29 cellular contexts compared by ENCODE assay signal in genomic region chr1:175019524-175019923, GRCh38. TPM values are rescaled to one million over a fixed set of nuclear protein-coding genes. Genes with fewer than 3 reads are reported as not detected.
DNase-seq lines count a peak whose midpoint lies in the region; ATAC-seq, FAIRE-seq and TF ChIP-seq lines count a peak whose summit lies in the region.
"Had no signal": no experiment of that assay in that cellular context is flagged by ENCODE, and none has a peak within 500 bp of the region (broad histone marks: within the 10 kb centered on the region; RNA-seq: fewer than 3 reads in every experiment).

No MANE protein-coding gene starts in this region.

- no peak for TF ChIP-seq POLR2A in K562 (conservative IDR thresholded peaks at IDR 0.05)

- peaks cover 66% of the 10 kb centered on the region for H3K36me3 ChIP-seq in K562 (ENCODE audit: control insufficient read depth, insufficient read depth, low read length)

- H3K79me2 ChIP-seq in K562 (ENCODE audit: control insufficient read depth, insufficient read depth, low read length): peaks cover 46% of the 10 kb centered on the region

- H3K9ac ChIP-seq in K562 (ENCODE audit: insufficient read depth in 1 of 2, low read depth in 2 of 2, low read length in 2 of 2): no peak overlapping the region
- H3K9ac ChIP-seq: BLaER1 had no signal

- H3K4me3 ChIP-seq in K562: no peak overlapping the region
- H3K4me3 ChIP-seq: BLaER1, GM12878 had no signal

- H3K27ac Mint-ChIP-seq in activated T-cell treated with anti-CD3 and anti-CD28 coated beads, Interleukin-2, amount 50 U/mL, for 24 hours: peak overlapping the region; percentile 50
- peak overlapping the region; percentile 41 for H3K27ac Mint-ChIP-seq in stimulated activated effector memory CD8-positive, alpha-beta T cell treated with anti-CD3 and anti-CD28 coated beads, Interleukin-12 subunit alpha, Interleukin-12 subunit beta, amount 100 ng/mL, for 72 hours

- no peak overlapping the region; the same call in 1 of the 2 replicates for H3K4me2 ChIP-seq in K562 (ENCODE audit: insufficient read depth, low read length)
- H3K4me2 ChIP-seq: BLaER1 had no signal

- no TSS peak for BruUV-seq in K562 (replicated peaks; lab: Mats Ljungman, UMichigan)

- H3K4me1 ChIP-seq in K562 (replicated peaks in 1 of 2; ENCODE audit: control insufficient read depth in 2 of 2, insufficient read depth in 2 of 2, low read length in 2 of 2): peaks cover 7 to 11% of the 10 kb centered on the region in 2 experiments; a peak in 4 of 5 replicates
- H3K4me1 ChIP-seq: BE2C had no signal

- TF ChIP-seq EP300 in K562 (IDR thresholded peaks at IDR 0.05; ENCODE audit: low read length): no peak

- peaks cover 69% of the 10 kb centered on the region for H3K36me3 Mint-ChIP-seq in activated T-cell treated with anti-CD3 and anti-CD28 coated beads, Interleukin-2, amount 50 U/mL, for 24 hours (ENCODE audit: low read depth)
- peaks cover 78% of the 10 kb centered on the region for H3K36me3 Mint-ChIP-seq in stimulated activated effector memory CD8-positive, alpha-beta T cell treated with anti-CD3 and anti-CD28 coated beads, Interleukin-12 subunit alpha, Interleukin-12 subunit beta, amount 100 ng/mL, for 72 hours

- no peaks in the 10 kb centered on the region for H3K27me3 Mint-ChIP-seq in activated T-cell treated with anti-CD3 and anti-CD28 coated beads, Interleukin-2, amount 50 U/mL, for 24 hours
- H3K27me3 Mint-ChIP-seq: CD4-positive, alpha-beta memory T cell; CD4-positive, CD25-positive, alpha-beta regulatory T cell had no signal

- intact Hi-C loops in K562 (cut with micrococcal nuclease): no loop called here

- FAIRE-seq in K562 (lab: Jason Lieb, UNC): no peak
- FAIRE-seq: A204.1, GM12878, GM12892, GM18507 had no signal

- no peak for TF ChIP-seq RAD21 in K562 (CRISPR knock-in tag; conservative IDR thresholded peaks at IDR 0.05 in 1 of 2, IDR thresholded peaks at IDR 0.05 in 1 of 2)

- H3K4me1 Mint-ChIP-seq in activated T-cell treated with anti-CD3 and anti-CD28 coated beads, Interleukin-2, amount 50 U/mL, for 24 hours (ENCODE audit: low read depth): peaks cover 37% of the 10 kb centered on the region
- peaks cover 43% of the 10 kb centered on the region for H3K4me1 Mint-ChIP-seq in stimulated activated effector memory CD8-positive, alpha-beta T cell treated with anti-CD3 and anti-CD28 coated beads, Interleukin-12 subunit alpha, Interleukin-12 subunit beta, amount 100 ng/mL, for 72 hours

- no peak overlapping the region for H3K4me3 Mint-ChIP-seq in activated T-cell treated with anti-CD3 and anti-CD28 coated beads, Interleukin-2, amount 50 U/mL, for 24 hours
- H3K4me3 Mint-ChIP-seq in stimulated activated effector memory CD8-positive, alpha-beta T cell treated with anti-CD3 and anti-CD28 coated beads, Interleukin-12 subunit alpha, Interleukin-12 subunit beta, amount 100 ng/mL, for 72 hours: no peak overlapping the region
- H3K4me3 Mint-ChIP-seq: CD14-positive monocyte had no signal

- H2AFZ ChIP-seq in K562 (ENCODE audit: low read depth, low read length): no peak overlapping the region

- H4K20me1 ChIP-seq in K562 (replicated peaks; ENCODE audit: control insufficient read depth, insufficient read depth, low read length): no peaks in the 10 kb centered on the region

- no peaks in the 10 kb centered on the region for H3K9me1 ChIP-seq in K562 (ENCODE audit: control insufficient read depth, insufficient read depth, low read length)

- H3K9me3 Mint-ChIP-seq in activated T-cell treated with anti-CD3 and anti-CD28 coated beads, Interleukin-2, amount 50 U/mL, for 24 hours: peaks cover under 1% of the 10 kb centered on the region
- peaks cover under 1% of the 10 kb centered on the region for H3K9me3 Mint-ChIP-seq in stimulated activated effector memory CD8-positive, alpha-beta T cell treated with anti-CD3 and anti-CD28 coated beads, Interleukin-12 subunit alpha, Interleukin-12 subunit beta, amount 100 ng/mL, for 72 hours
- H3K9me3 Mint-ChIP-seq: CD8-positive, alpha-beta memory T cell had no signal

- POLR2A ChIA-PET in K562 (lab: Yijun Ruan, JAX): interaction anchor here (1.9 kb wide), 1 partner anchor 19 kb away, joined by 4 read pairs; the partner anchor contains the start of gene CACYBP

- H3K27ac ChIP-seq in K562 (ENCODE audit: extremely low read depth, low read depth, low read length): no peak overlapping the region
- H3K27ac ChIP-seq: BLaER1 had no signal

- ATAC-seq in K562: no peak
- ATAC-seq in stimulated activated effector memory CD8-positive, alpha-beta T cell treated with anti-CD3 and anti-CD28 coated beads, Interleukin-12 subunit alpha, Interleukin-12 subunit beta, amount 100 ng/mL, for 72 hours: no peak
- ATAC-seq: GM12878 had no signal

- in situ Hi-C loops in K562 (cut with MboI): no loop called here

- H3K27me3 ChIP-seq in K562 (ENCODE audit: control insufficient read depth in 2 of 2, insufficient read depth in 2 of 2, low read length in 2 of 2): no peaks in the 10 kb centered on the region
- H3K27me3 ChIP-seq: BE2C, BLaER1 had no signal

- WGBS in K562 (ENCODE audit: insufficient coverage, low coverage, missing lambda C conversion rate): 16% methylated on average over 3 of the region's 3 CpGs

- H3K9me3 ChIP-seq in K562 (replicated peaks; ENCODE audit: control insufficient read depth, insufficient read depth, low read depth, low read length): no peaks in the 10 kb centered on the region
- H3K9me3 ChIP-seq: BE2C, BLaER1 had no signal

- TF ChIP-seq CTCF in K562 (IDR thresholded peaks at IDR 0.05 in 2 of 3, conservative IDR thresholded peaks at IDR 0.05 in 1 of 3; ENCODE audit: insufficient read depth in 2 of 3, low read depth in 1 of 3, low read length in 3 of 3): no peak

- CTCF ChIA-PET in K562 (lab: Yijun Ruan, JAX; ENCODE audit: low intra/inter-chr PET ratio): no interaction called here

- DNase-seq in activated T-cell treated with anti-CD3 and anti-CD28 coated beads, Interleukin-2, amount 50 U/mL, for 24 hours: no peak
- DNase-seq in activated T-cell treated with anti-CD3 and anti-CD28 coated beads, Interleukin-2, amount 50 U/mL, for 48 hours: no peak
- DNase-seq in K562 (ENCODE audit: extremely low read depth in 1 of 4, low spot score in 3 of 4) (no peak), retina (no peak)
- DNase-seq in stimulated activated effector memory CD8-positive, alpha-beta T cell treated with anti-CD3 and anti-CD28 coated beads, Interleukin-12 subunit alpha, Interleukin-12 subunit beta, amount 100 ng/mL, for 72 hours (ENCODE audit: low spot score in 2 of 2): no peak
- DNase-seq: 8988T; ACHN; BE2C; C1 segment of cervical spinal cord; CD4-positive, alpha-beta memory T cell; CD4-positive, CD25-positive, alpha-beta regulatory T cell; CD8-positive, alpha-beta memory T cell; COR-L47; DMS 273 treated with DMSO at 0.1 percent for 48 hours; DMS153; DMS53; DMS79; DND-41; EL; GDM1 had no signal

RNA-seq across cellular contexts. Expression of gene MRPS14, which starts 3.7 kb away (rescaled TPM):
- total RNA-seq in K562 (2011; cell fraction: chromatin; rRNA removed; ENCODE audit: low replicate concordance): 21.1 and 37.3 TPM in 2 replicates
- 16.8 and 19.3 TPM in 2 replicates for total RNA-seq in K562 (2011; cell fraction: nucleolus; rRNA removed)
- total RNA-seq in K562 (2011; cell fraction: nucleoplasm; rRNA removed): 28.0 and 54.0 TPM in 2 replicates
- total RNA-seq in K562 (2014; rRNA removed) (36.2 and 54.9 TPM in 2 replicates), K562 (2014; rRNA removed; fragmentation: Illumina TruSeq; extraction: Trizol) (52.1 and 54.4 TPM in 2 replicates), K562 (2015; rRNA removed; fragmentation: Illumina TruSeq; extraction: Trizol) (32.5 and 38.1 TPM in 2 replicates), K562 (2021) (50.2 and 51.9 TPM in 2 replicates)
- polyA plus RNA-seq in K562 (2011; rRNA removed) (64.1 and 78.2 TPM in 2 replicates), K562 (2014; fragmentation: Illumina TruSeq; extraction: Trizol) (41.6 and 52.1 TPM in 2 replicates), K562 (2014; fragmentation: Nextera tagmentation; extraction: Ambion mirVana) (100 to 1,000 TPM; 215 to 231 TPM), K562 (2014; rRNA removed) (55.3 and 74.1 TPM in 2 replicates)
- polyA plus RNA-seq in K562 (2011; cell fraction: cytosol; rRNA removed): 29.7 and 49.3 TPM in 2 replicates
- polyA plus RNA-seq in K562 (2011; cell fraction: nucleus; rRNA removed): 45.1 and 60.4 TPM in 2 replicates
- polyA plus RNA-seq in K562 (2012): 34.4 and 50.9 TPM in 2 replicates
- polyA minus RNA-seq in K562 (2011; rRNA and poly(A)+ RNA removed): 36.3 and 40.6 TPM in 2 replicates
- 11.5 and 13.2 TPM in 2 replicates for polyA minus RNA-seq in K562 (2011; cell fraction: cytosol; rRNA and poly(A)+ RNA removed)
- polyA minus RNA-seq in K562 (2011; cell fraction: nucleus; rRNA and poly(A)+ RNA removed): 16.8 and 28.3 TPM in 2 replicates

RNA-seq across cellular contexts. Expression of gene CACYBP, which starts 19.8 kb away (rescaled TPM):
- total RNA-seq in K562 (2011; cell fraction: chromatin; rRNA removed; ENCODE audit: low replicate concordance): 23.3 and 112 TPM in 2 replicates
- total RNA-seq in K562 (2011; cell fraction: nucleolus; rRNA removed): 24.3 and 27.0 TPM in 2 replicates
- 34.6 and 38.8 TPM in 2 replicates for total RNA-seq in K562 (2011; cell fraction: nucleoplasm; rRNA removed)
- total RNA-seq in K562 (2014; rRNA removed) (696 and 1,428 TPM in 2 replicates), K562 (2014; rRNA removed; fragmentation: Illumina TruSeq; extraction: Trizol) (461 and 476 TPM in 2 replicates), K562 (2015; rRNA removed; fragmentation: Illumina TruSeq; extraction: Trizol) (488 and 504 TPM in 2 replicates), K562 (2021) (337 and 346 TPM in 2 replicates)
- polyA plus RNA-seq in K562 (2011; rRNA removed) (96.9 and 147 TPM in 2 replicates), K562 (2014; fragmentation: Illumina TruSeq; extraction: Trizol) (455 and 517 TPM in 2 replicates), K562 (2014; fragmentation: Nextera tagmentation; extraction: Ambion mirVana) (100 to 1,000 TPM; 468 to 510 TPM), K562 (2014; rRNA removed) (1,244 and 1,576 TPM in 2 replicates)
- 33.9 and 55.7 TPM in 2 replicates for polyA plus RNA-seq in K562 (2011; cell fraction: cytosol; rRNA removed)
- 25.6 and 30.5 TPM in 2 replicates for polyA plus RNA-seq in K562 (2011; cell fraction: nucleus; rRNA removed)
- polyA plus RNA-seq in K562 (2012): 217 and 328 TPM in 2 replicates
- polyA minus RNA-seq in K562 (2011; rRNA and poly(A)+ RNA removed): 106 and 118 TPM in 2 replicates
- polyA minus RNA-seq in K562 (2011; cell fraction: cytosol; rRNA and poly(A)+ RNA removed): 54.5 and 56.8 TPM in 2 replicates
- 30.0 and 70.6 TPM in 2 replicates for polyA minus RNA-seq in K562 (2011; cell fraction: nucleus; rRNA and poly(A)+ RNA removed)

RNA-seq across cellular contexts. Expression of gene TNN, which starts 48.1 kb away (rescaled TPM):
- total RNA-seq in K562 (2011; cell fraction: chromatin; rRNA removed; ENCODE audit: low replicate concordance): 0.05 TPM in 1 of 2 replicates, not detected in the other
- not detected in 2 replicates for total RNA-seq in K562 (2011; cell fraction: nucleolus; rRNA removed)
- total RNA-seq in K562 (2011; cell fraction: nucleoplasm; rRNA removed): not detected in 2 replicates
- total RNA-seq in K562 (2014; rRNA removed): 0.08 TPM in 1 of 2 replicates, not detected in the other
- 0.03 TPM in 1 of 2 replicates, not detected in the other for total RNA-seq in K562 (2014; rRNA removed; fragmentation: Illumina TruSeq; extraction: Trizol)
- 0.07 TPM in 1 of 2 replicates, not detected in the other for total RNA-seq in K562 (2015; rRNA removed; fragmentation: Illumina TruSeq; extraction: Trizol)
- total RNA-seq in K562 (2021): 0.09 TPM in 1 of 2 replicates, not detected in the other
- polyA plus RNA-seq in K562 (2011; rRNA removed): 0.04 TPM in 1 of 2 replicates, not detected in the other
- polyA plus RNA-seq in K562 (2011; cell fraction: cytosol; rRNA removed): 0.01 and 0.06 TPM in 2 replicates
- 0.03 and 0.04 TPM in 2 replicates for polyA plus RNA-seq in K562 (2011; cell fraction: nucleus; rRNA removed)
- polyA plus RNA-seq in K562 (2012): 0.04 and 0.15 TPM in 2 replicates
- polyA plus RNA-seq in K562 (2014; fragmentation: Illumina TruSeq; extraction: Trizol): 0.03 and 0.07 TPM in 2 replicates
- polyA plus RNA-seq in K562 (2014; fragmentation: Nextera tagmentation; extraction: Ambion mirVana): under 1 TPM in 1 of 2 experiments, not detected in 1; 0.01 TPM
- 0.12 TPM in 1 of 2 replicates, not detected in the other for polyA plus RNA-seq in K562 (2014; rRNA removed)
- polyA minus RNA-seq in K562 (2011; rRNA and poly(A)+ RNA removed): 0.03 TPM in 1 of 2 replicates, not detected in the other
- polyA minus RNA-seq in K562 (2011; cell fraction: cytosol; rRNA and poly(A)+ RNA removed): not detected in 2 replicates
- not detected in 2 replicates for polyA minus RNA-seq in K562 (2011; cell fraction: nucleus; rRNA and poly(A)+ RNA removed)
- total RNA-seq: A673; CD4-positive, alpha-beta memory T cell; CD4-positive, CD25-positive, alpha-beta regulatory T cell; CD8-positive, alpha-beta memory T cell; G401 had no signal
- polyA plus RNA-seq: AG04450; CD14-positive monocyte; CD4-positive, alpha-beta memory T cell; CD8-positive, alpha-beta memory T cell had no signal
